Comparison of ENCODE assay signal across 22 cellular contexts in genomic region chr17:50072130-50072529, GRCh38. TPM values are rescaled to one million over a fixed set of nuclear protein-coding genes. Genes with fewer than 3 reads are reported as not detected.
"Had no signal": no experiment of that assay in that cellular context is flagged by ENCODE, and none has a peak within 500 bp of the region (broad histone marks: within the 10 kb centered on the region; RNA-seq: fewer than 3 reads in every experiment).

No MANE protein-coding gene starts in this region.

- H3K4me3 ChIP-seq: cardiac muscle cell, lower lobe of right lung, right lobe of liver, suprapubic skin, transverse colon, uterus had no signal

- H3K36me3 ChIP-seq: neutrophil, right lobe of liver, uterus had no signal

- H3K27me3 Mint-ChIP-seq: activated CD4-positive, alpha-beta T cell treated with anti-CD3 and anti-CD28 coated beads, Interleukin-2, amount 10 ng/mL, durations not matched to agents 7 days and 5 days; effector memory CD8-positive, alpha-beta T cell; naive thymus-derived CD8-positive, alpha-beta T cell; stimulated activated naive CD8-positive, alpha-beta T cell treated with anti-CD3 and anti-CD28 coated beads, Interleukin-15, amount 100 ng/mL, for 72 hours had no signal

- H2AFZ ChIP-seq: parathyroid adenoma had no signal

- H3K27ac Mint-ChIP-seq: activated CD4-positive, alpha-beta T cell treated with anti-CD3 and anti-CD28 coated beads, Interleukin-2, amount 10 ng/mL, durations not matched to agents 7 days and 5 days; activated T-helper 1 cell treated with anti-CD3 and anti-CD28 coated beads, Interleukin-12 subunit alpha, Interleukin-12 subunit beta, Interleukin-2, Interleukin-4 antibody, amounts not matched to agents 30 ng/mL and 10 ng/mL and 1 ng/mL, durations not matched to agents 14 hours and 24 hours and 36 hours; effector memory CD8-positive, alpha-beta T cell; naive thymus-derived CD8-positive, alpha-beta T cell had no signal

- H3K4me1 Mint-ChIP-seq: stimulated activated naive CD8-positive, alpha-beta T cell treated with anti-CD3 and anti-CD28 coated beads, Interleukin-15, amount 100 ng/mL, for 72 hours had no signal

- H3K9me3 Mint-ChIP-seq: activated CD4-positive, alpha-beta T cell treated with anti-CD3 and anti-CD28 coated beads, Interleukin-2, amount 10 ng/mL, durations not matched to agents 7 days and 5 days; effector memory CD8-positive, alpha-beta T cell had no signal

- DNase-seq: activated CD4-positive, alpha-beta T cell treated with anti-CD3 and anti-CD28 coated beads, Interleukin-2, amount 10 ng/mL, durations not matched to agents 7 days and 5 days; activated gamma-delta T cell treated with Interleukin-2 at 50 U/mL for 16 hours; activated T-cell treated with anti-CD3 and anti-CD28 coated beads for 4 hours; amniotic stem cell; effector memory CD8-positive, alpha-beta T cell; hippocampal formation; lower lobe of right lung; naive thymus-derived CD8-positive, alpha-beta T cell; small intestine; stimulated activated CD4-positive, alpha-beta T cell treated with anti-CD3 and anti-CD28 coated beads, Interleukin-15, amount 100 ng/mL, for 24 hours; stimulated activated CD4-positive, alpha-beta T cell treated with anti-CD3 and anti-CD28 coated beads, Interleukin-2, amount 100 ng/mL, for 48 hours; stimulated activated naive CD8-positive, alpha-beta T cell treated with anti-CD3 and anti-CD28 coated beads, Interleukin-15, amount 100 ng/mL, for 72 hours; transverse colon; uterus had no signal

- H3K4me3 Mint-ChIP-seq: activated CD4-positive, alpha-beta T cell treated with anti-CD3 and anti-CD28 coated beads, Interleukin-2, amount 10 ng/mL, durations not matched to agents 7 days and 5 days; activated T-helper 1 cell treated with anti-CD3 and anti-CD28 coated beads, Interleukin-12 subunit alpha, Interleukin-12 subunit beta, Interleukin-2, Interleukin-4 antibody, amounts not matched to agents 30 ng/mL and 10 ng/mL and 1 ng/mL, durations not matched to agents 14 hours and 24 hours and 36 hours; effector memory CD8-positive, alpha-beta T cell; naive thymus-derived CD8-positive, alpha-beta T cell; stimulated activated naive CD8-positive, alpha-beta T cell treated with anti-CD3 and anti-CD28 coated beads, Interleukin-15, amount 100 ng/mL, for 72 hours had no signal

- H3K27ac ChIP-seq: lower lobe of right lung, neutrophil, parathyroid adenoma, right lobe of liver, suprapubic skin, transverse colon, uterus had no signal

- H3K4me1 ChIP-seq: lower lobe of right lung, right lobe of liver, suprapubic skin, transverse colon, uterus had no signal

- H3K9ac ChIP-seq: parathyroid adenoma had no signal

- H3K27me3 ChIP-seq: cardiac muscle cell, right lobe of liver, suprapubic skin, transverse colon, uterus had no signal

- ATAC-seq: activated CD4-positive, CD25-positive, alpha-beta regulatory T cell treated with anti-CD3 and anti-CD28 coated beads, Interleukin-2, amount 50 U/mL, for 24 hours; activated naive CD4-positive, alpha-beta T cell treated with anti-CD3 and anti-CD28 coated beads, Interleukin-2, amount 50 U/mL, for 72 hours; effector memory CD8-positive, alpha-beta T cell; lower lobe of right lung; naive thymus-derived CD8-positive, alpha-beta T cell; right lobe of liver; stimulated activated naive CD8-positive, alpha-beta T cell treated with anti-CD3 and anti-CD28 coated beads, Interleukin-15, amount 100 ng/mL, for 72 hours had no signal

- H3K9me3 ChIP-seq: lower lobe of right lung, neutrophil, right lobe of liver, suprapubic skin, transverse colon, uterus had no signal

RNA-seq across cellular contexts. Expression of gene SAMD14, which starts 57.8 kb away (rescaled TPM):
- polyA plus RNA-seq: naive thymus-derived CD8-positive, alpha-beta T cell had no signal
